ENCODE assay signal across 1 cellular context in the genomic region with DNA sequence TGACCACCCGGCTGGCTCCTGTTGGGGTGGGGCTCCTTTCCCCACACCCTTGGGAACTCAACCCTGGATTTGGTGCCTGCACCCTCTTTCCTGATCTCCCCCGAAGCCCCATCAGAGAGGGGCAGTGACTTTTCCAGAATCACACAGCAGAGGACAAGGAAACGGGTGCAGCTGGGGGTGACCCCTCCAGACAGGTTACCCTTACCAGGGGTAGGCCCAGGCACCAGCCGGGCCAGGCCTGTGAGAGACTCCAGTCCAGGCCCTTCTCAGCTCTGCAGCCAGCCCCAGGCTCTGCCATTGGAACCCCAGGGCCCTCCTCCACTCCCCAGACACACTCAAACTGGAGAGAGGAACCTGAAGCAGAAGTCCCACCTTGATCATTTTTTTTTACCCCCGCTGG.
TF ChIP-seq lines count a peak whose summit lies in the region.

No MANE protein-coding gene starts in this region.

TF ChIP-seq in HEK293, 187 proteins besides CTCF, POLR2A, EP300 and RAD21:
- TF ChIP-seq RBAK (tag by site-specific recombination; IDR thresholded peaks at IDR 0.05): no peak
- TF ChIP-seq KLF1 (tag by site-specific recombination; IDR thresholded peaks at IDR 0.05): no peak
- 0 out of 2 replicates have a peak, but pooled peaks have one; percentile 46 for TF ChIP-seq ZNF768 (tag by site-specific recombination; IDR thresholded peaks at IDR 0.05)
- TF ChIP-seq ZNF223 (tag by site-specific recombination; IDR thresholded peaks at IDR 0.05): 0 out of 2 replicates have a peak, but pooled peaks have one; percentile 35
